ENCODE assay signal across 10 cellular contexts in genomic region chr22:42895541-42895981, GRCh38. TPM values are rescaled to one million over a fixed set of nuclear protein-coding genes. Genes with fewer than 3 reads are reported as not detected.
DNase-seq lines count a peak whose midpoint lies in the region; ATAC-seq, FAIRE-seq and TF ChIP-seq lines count a peak whose summit lies in the region.
"Had no signal": no experiment of that assay in that cellular context is flagged by ENCODE, and none has a peak within 500 bp of the region (broad histone marks: within the 10 kb centered on the region; RNA-seq: fewer than 3 reads in every experiment).

No MANE protein-coding gene starts in this region.

- H3K36me3 ChIP-seq in GM12878 (ENCODE audit: control insufficient read depth in 2 of 2, insufficient read depth in 2 of 2, low read length in 1 of 2): peaks cover 6 to 7% of the 10 kb centered on the region in 2 experiments; a peak in 3 of 4 replicates

- no peaks in the 10 kb centered on the region for H3K27me3 ChIP-seq in GM12878 (replicated peaks in 1 of 2; ENCODE audit: control insufficient read depth in 2 of 2, insufficient read depth in 2 of 2, low read length in 1 of 2)

- intact Hi-C loops in GM12878 (cut with micrococcal nuclease; ENCODE audit: unreplicated experiment): no loop called here

- H3K4me3 ChIP-seq in GM08714 (ENCODE audit: low read length): peak overlapping the region; percentile 9; the same call in 1 of the 2 replicates
- H3K4me3 ChIP-seq in GM12878: peak overlapping the region; percentile 0; the same call in 1 of the 2 replicates
- H3K4me3 ChIP-seq: thoracic aorta had no signal

- 19% methylated on average over 9 of the region's 9 CpGs for WGBS in GM12878 (ENCODE audit: insufficient coverage, insufficient replicate concordance, low lambda C conversion rate, missing lambda C conversion rate)

- H3K27ac Mint-ChIP-seq in memory B cell: peak overlapping the region; percentile 84

- no peak for TF ChIP-seq POLR2A in GM12878 (IDR thresholded peaks at IDR 0.05; ENCODE audit: low read depth, low read length)

- peaks cover 47% of the 10 kb centered on the region for H3K4me1 Mint-ChIP-seq in memory B cell

- no peak for TF ChIP-seq EP300 in GM12878 (IDR thresholded peaks at IDR 0.05; ENCODE audit: borderline replicate concordance in 1 of 2, control insufficient read depth in 1 of 2, low read depth in 2 of 2, low read length in 2 of 2)

- peak overlapping the region; percentile 31 for H3K9ac ChIP-seq in GM12878 (ENCODE audit: control insufficient read depth, insufficient read depth, low read length)

- no peak for TF ChIP-seq CTCF in GM12878 (IDR thresholded peaks at IDR 0.05 in 2 of 3, conservative IDR thresholded peaks at IDR 0.05 in 1 of 3; ENCODE audit: control insufficient read depth in 2 of 3, extremely low read depth in 1 of 3, insufficient read depth in 1 of 3, low read depth in 3 of 3, low read length in 3 of 3)

- CTCF ChIA-PET in GM12878 (lab: Yijun Ruan, JAX): interaction anchor here (1.0 to 5.1 kb wide), 10 partner anchors 14 to 165 kb away, joined by 3 to 19 read pairs (median 3); no protein-coding TSS in a partner anchor

- peak overlapping the region; percentile 69 for H3K27ac ChIP-seq in GM12878 (ENCODE audit: control insufficient read depth, insufficient read depth)

- BruUV-seq in GM12878 (replicated peaks; lab: Mats Ljungman, UMichigan): no TSS peak

- in situ Hi-C loops in GM12878 (cut with MboI): no loop called here

- DNase-seq in Ammon's horn (ENCODE audit: low spot score) (peak; percentile 62), GM12878 (ENCODE audit: low read depth, low spot score) (no peak), memory B cell (ENCODE audit: low spot score in 2 of 2) (no peak), DMS 273 treated with DMSO at 0.1 percent for 48 hours (lab: John Stamatoyannopoulos, UW) (no peak), HCEC 1CT (no peak), NCI-H128 (lab: John Stamatoyannopoulos, UW; ENCODE audit: unreplicated experiment) (no peak)

- H4K20me1 ChIP-seq in GM12878 (ENCODE audit: control insufficient read depth, insufficient read depth): no peaks in the 10 kb centered on the region

- TF ChIP-seq RAD21 in GM12878 (IDR thresholded peaks at IDR 0.05; ENCODE audit: insufficient read depth, low read depth, low read length): no peak

- no peak overlapping the region for H2AFZ ChIP-seq in GM12878 (ENCODE audit: control insufficient read depth, low read depth, low read length)

- peaks cover 2% of the 10 kb centered on the region for H3K36me3 Mint-ChIP-seq in memory B cell

- peaks cover 63% of the 10 kb centered on the region for H3K4me1 ChIP-seq in GM12878 (ENCODE audit: control insufficient read depth, insufficient read depth, low read length)

- H3K4me3 Mint-ChIP-seq in memory B cell: peak overlapping the region; percentile 39

- SMC1A ChIA-PET in GM12878 (lab: Charles Lee; ENCODE audit: uncharacterized antibody, unreplicated experiment): interaction anchor here (0.7 to 3.8 kb wide), 16 partner anchors 14 to 138 kb away, joined by 3 to 18 read pairs (median 4); no protein-coding TSS in a partner anchor

- FAIRE-seq in GM12878 (lab: Jason Lieb, UNC): peak; percentile 18
- FAIRE-seq: colon had no signal

- POLR2A ChIA-PET in GM12878 (lab: Charles Lee): interaction anchor here (0.9 to 2.4 kb wide), 2 partner anchors 34 to 118 kb away, joined by 4 to 15 read pairs; no protein-coding TSS in a partner anchor

- H3K79me2 ChIP-seq in GM12878 (ENCODE audit: control insufficient read depth, insufficient read depth, low read length): peaks cover 32% of the 10 kb centered on the region

- RAD21 ChIA-PET in GM12878 (lab: Charles Lee; ENCODE audit: unreplicated experiment): interaction anchor here (0.9 to 3.6 kb wide), 18 partner anchors 18 to 138 kb away, joined by 3 to 16 read pairs (median 6); partner anchors contain the start of gene PACSIN2

- H3K27me3 Mint-ChIP-seq in memory B cell: no peaks in the 10 kb centered on the region

- no peaks in the 10 kb centered on the region for H3K9me3 Mint-ChIP-seq in memory B cell

- ATAC-seq in GM12878: no peak
- no peak for ATAC-seq in memory B cell (ENCODE audit: low read depth)
- ATAC-seq in HG02870 (IDR thresholded peaks at IDR 0.05; ENCODE audit: unreplicated experiment): no peak

- peak overlapping the region; percentile 72 for H3K4me2 ChIP-seq in GM12878 (ENCODE audit: control insufficient read depth, insufficient read depth)

- no peaks in the 10 kb centered on the region for H3K9me3 ChIP-seq in GM12878 (replicated peaks; ENCODE audit: control insufficient read depth, insufficient read depth, low read length)
- H3K9me3 ChIP-seq: thoracic aorta had no signal

TF ChIP-seq in GM12878, 131 proteins besides CTCF, POLR2A, EP300 and RAD21:
- TF ChIP-seq ATF7 (IDR thresholded peaks at IDR 0.05; ENCODE audit: low read depth) (no peak), SMAD5 (IDR thresholded peaks at IDR 0.05; ENCODE audit: low read depth) (no peak), BRCA1 (IDR thresholded peaks at IDR 0.05; ENCODE audit: low read depth, low read length) (no peak), CBFB (IDR thresholded peaks at IDR 0.05; ENCODE audit: low read depth) (no peak), ZNF687 (IDR thresholded peaks at IDR 0.05) (no peak), NKRF (conservative IDR thresholded peaks at IDR 0.05) (no peak), RFX5 (IDR thresholded peaks at IDR 0.05; ENCODE audit: low read depth, low read length) (no peak), RCOR1 (conservative IDR thresholded peaks at IDR 0.05; ENCODE audit: low read depth, low read length) (no peak), ZNF24 (IDR thresholded peaks at IDR 0.05) (no peak)

RNA-seq across cellular contexts. Expression of gene ARFGAP3, which starts 38.5 kb away (rescaled TPM):
- total RNA-seq in GM12878 (2013; cell fraction: nucleolus; rRNA removed): 26.0 and 27.5 TPM in 2 replicates
- total RNA-seq in GM12878 (2014; rRNA removed) (29.7 and 32.8 TPM in 2 replicates), GM12878 (2014; rRNA removed; fragmentation: Illumina TruSeq; extraction: Trizol) (40.9 and 41.2 TPM in 2 replicates), GM12878 (2021) (30.6 and 31.3 TPM in 2 replicates)
- polyA plus RNA-seq in GM12878 (2011; ENCODE audit: low read depth): 24.6 TPM
- polyA plus RNA-seq in GM12878 (2011; rRNA removed) (37.0 and 38.5 TPM in 2 replicates), GM12878 (2014; fragmentation: Illumina TruSeq; extraction: Trizol) (39.9 and 40.8 TPM in 2 replicates), GM12878 (2014; fragmentation: Nextera tagmentation; extraction: Ambion mirVana) (10 to 100 TPM; 39.1 to 42.0 TPM), GM12878 (2014; rRNA removed) (29.8 and 34.5 TPM in 2 replicates), GM12878 (2016; fragmentation: Nextera tagmentation; extraction: Ambion mirVana) (10 to 100 TPM; 43.6 to 50.8 TPM)
- 24.0 and 24.7 TPM in 2 replicates for polyA plus RNA-seq in GM12878 (2011; cell fraction: cytosol; rRNA removed)
- polyA plus RNA-seq in GM12878 (2011; cell fraction: nucleus; rRNA removed): 23.9 and 27.9 TPM in 2 replicates
- polyA plus RNA-seq in GM12878 (2012): 37.6 and 38.4 TPM in 2 replicates
- polyA minus RNA-seq in GM12878 (2011; rRNA and poly(A)+ RNA removed): 31.3 and 32.5 TPM in 2 replicates
- polyA minus RNA-seq in GM12878 (2011; cell fraction: cytosol; rRNA and poly(A)+ RNA removed): 8.3 and 15.9 TPM in 2 replicates
- 11.7 and 21.0 TPM in 2 replicates for polyA minus RNA-seq in GM12878 (2011; cell fraction: nucleus; rRNA and poly(A)+ RNA removed)
